Comparison of ENCODE assay signal across 1 cellular context in the genomic region with DNA sequence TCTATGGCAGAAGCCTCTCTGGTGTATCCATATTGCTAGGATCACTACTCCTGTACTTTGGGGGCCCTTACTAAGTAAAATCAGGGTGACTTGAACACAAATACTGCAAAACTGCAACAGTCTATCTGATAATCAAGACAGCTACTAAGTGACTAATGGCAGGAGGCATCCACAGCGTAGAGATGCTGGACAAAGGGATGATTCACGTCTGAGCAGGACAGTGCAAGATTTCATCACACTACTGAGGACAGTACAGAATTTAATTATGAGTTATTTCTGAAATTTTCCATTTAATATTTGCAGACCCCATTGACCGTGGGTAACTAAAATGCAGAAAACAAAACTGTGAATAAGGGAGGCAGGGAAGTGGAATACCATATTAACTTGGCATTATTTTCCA.
TF ChIP-seq lines count a peak whose summit lies in the region.

No MANE protein-coding gene starts in this region.

TF ChIP-seq in K562, 482 proteins besides CTCF, POLR2A, EP300 and RAD21:
- no peak for TF ChIP-seq CEBPG (CRISPR knock-in tag; IDR thresholded peaks at IDR 0.05)
- TF ChIP-seq CEBPG (tag; conservative IDR thresholded peaks at IDR 0.05 in 1 of 2, IDR thresholded peaks at IDR 0.05 in 1 of 2): peak in 1 of 2 experiments; percentile 74; a peak in 2 of 4 replicates
- peak; percentile 79 for TF ChIP-seq FOSL1 (tag; conservative IDR thresholded peaks at IDR 0.05)
- peak; percentile 3 for TF ChIP-seq MEIS2 (IDR thresholded peaks at IDR 0.05; ENCODE audit: partially characterized antibody)
- no peak for TF ChIP-seq ZNF583 (CRISPR knock-in tag; IDR thresholded peaks at IDR 0.05)
- TF ChIP-seq GABPB1 (CRISPR knock-in tag; IDR thresholded peaks at IDR 0.05): no peak
- TF ChIP-seq, protein P1, sequence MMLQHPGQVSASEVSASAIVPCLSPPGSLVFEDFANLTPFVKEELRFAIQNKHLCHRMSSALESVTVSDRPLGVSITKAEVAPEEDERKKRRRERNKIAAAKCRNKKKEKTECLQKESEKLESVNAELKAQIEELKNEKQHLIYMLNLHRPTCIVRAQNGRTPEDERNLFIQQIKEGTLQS (IDR thresholded peaks at IDR 0.05): peak; percentile 52
- TF ChIP-seq, protein P1 (CRISPR knock-in tag; conservative IDR thresholded peaks at IDR 0.05): no peak
- no peak for TF ChIP-seq SP2 (IDR thresholded peaks at IDR 0.05; ENCODE audit: extremely low read depth, low read depth, low read length, poor library complexity, severe bottlenecking)
